Comparison of ENCODE assay signal across 26 cellular contexts in the genomic region with DNA sequence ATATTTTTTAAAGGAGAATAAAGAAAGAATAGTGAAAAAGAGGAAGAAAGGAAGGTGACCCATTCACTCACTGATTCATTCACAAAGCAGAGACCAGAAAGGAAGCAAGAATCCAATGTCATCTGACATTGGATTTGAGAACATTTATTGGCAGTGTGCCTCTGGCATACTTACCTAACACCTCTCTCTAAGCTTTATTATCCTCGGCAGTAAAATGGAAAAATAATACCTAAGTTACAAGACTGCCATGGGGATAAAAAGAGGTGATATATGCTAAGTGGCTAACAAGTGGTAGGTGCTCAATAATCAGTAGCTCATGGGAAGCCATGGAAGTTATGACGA. TPM values are rescaled to one million over a fixed set of nuclear protein-coding genes. Genes with fewer than 3 reads are reported as not detected.
DNase-seq lines count a peak whose midpoint lies in the region; ATAC-seq, FAIRE-seq and TF ChIP-seq lines count a peak whose summit lies in the region.
"Had no signal": no experiment of that assay in that cellular context is flagged by ENCODE, and none has a peak within 500 bp of the region (broad histone marks: within the 10 kb centered on the region; RNA-seq: fewer than 3 reads in every experiment).

No MANE protein-coding gene starts in this region.

- no peaks in the 10 kb centered on the region for H3K9me3 ChIP-seq in esophagus muscularis mucosa
- no peaks in the 10 kb centered on the region for H3K9me3 ChIP-seq in small intestine (ENCODE audit: control insufficient read depth, low read depth)

- no peak for TF ChIP-seq POLR2A in esophagus muscularis mucosa (IDR thresholded peaks at IDR 0.05; ENCODE audit: low read depth)

- ATAC-seq in left lobe of liver (peak; percentile 45), HG03135 (IDR thresholded peaks at IDR 0.05; ENCODE audit: unreplicated experiment) (no peak), HG02870 (IDR thresholded peaks at IDR 0.05; ENCODE audit: unreplicated experiment) (no peak)
- ATAC-seq: stimulated activated naive B cell treated with anti-CD40 and anti-IgM and Interleukin-4, amounts not matched to agents 10 μg/mL and 1 μg/mL and 100 μg/mL, for 72 hours had no signal

- FAIRE-seq in small intestine (lab: Jason Lieb, UNC), result no peak
- FAIRE-seq: GM18507, urothelium cell line had no signal

- no peak for TF ChIP-seq EP300 in esophagus muscularis mucosa (IDR thresholded peaks at IDR 0.05)

- intact Hi-C loops in esophagus muscularis mucosa (cut with DNase I), result no loop called here

- H3K4me3 ChIP-seq in esophagus muscularis mucosa (no peak overlapping the region), small intestine (ENCODE audit: low read depth in 1 of 2, low read length in 2 of 2) (no peak overlapping the region)

- H3K27me3 ChIP-seq in esophagus muscularis mucosa (no peaks in the 10 kb centered on the region), small intestine (ENCODE audit: control insufficient read depth in 2 of 2, insufficient read depth in 2 of 2, low read length in 2 of 2) (no peaks in the 10 kb centered on the region)

- H3K4me1 ChIP-seq in esophagus muscularis mucosa, result peaks cover 29 to 55% (median 52%) of the 10 kb centered on the region in 4 donors
- no peaks in the 10 kb centered on the region for H3K4me1 ChIP-seq in small intestine (ENCODE audit: control insufficient read depth in 2 of 2, insufficient read depth in 1 of 2, low read depth in 1 of 2, low read length in 1 of 2)

- H3K27ac ChIP-seq in esophagus muscularis mucosa (replicated peaks in 1 of 4) (peak overlapping the region; percentile 14 to 66 (median 52)), small intestine (ENCODE audit: low read depth in 1 of 2, low read length in 1 of 2) (no peak overlapping the region)
- H3K27ac ChIP-seq: 22Rv1 had no signal

- DNase-seq in NCI-H1105 treated with DMSO at 0.1 percent for 48 hours (lab: John Stamatoyannopoulos, UW) (peak; percentile 5), NCI-H1105 (lab: John Stamatoyannopoulos, UW) (no peak), esophagus muscularis mucosa (ENCODE audit: extremely low spot score) (no peak), left lobe of liver (ENCODE audit: low spot score) (no peak), small intestine (peak; percentile 25), SKM-1 (lab: John Stamatoyannopoulos, UW; ENCODE audit: unreplicated experiment) (no peak)
- DNase-seq: activated CD4-positive, alpha-beta T cell treated with anti-CD3 and anti-CD28 coated beads, Interleukin-2, amount 10 ng/mL, durations not matched to agents 7 days and 5 days; activated CD8-positive, alpha-beta memory T cell treated with anti-CD3 and anti-CD28 coated beads, Interleukin-2, amount 50 U/mL, for 48 hours; activated gamma-delta T cell; AML-193; central memory CD4-positive, alpha-beta T cell; effector CD8-positive, alpha-beta T cell; immature natural killer cell; KBM-7; MV-4-11; NCI-H2081 treated with DMSO at 0.1 percent for 48 hours; NCI-H526; SHP77; stimulated activated naive B cell treated with anti-CD40 and anti-IgM and Interleukin-4, amounts not matched to agents 10 μg/mL and 1 μg/mL and 100 μg/mL, for 72 hours had no signal

- H3K36me3 ChIP-seq in esophagus muscularis mucosa (no peaks in the 10 kb centered on the region), small intestine (ENCODE audit: control insufficient read depth in 2 of 2, insufficient read depth in 2 of 2, low read length in 2 of 2) (no peaks in the 10 kb centered on the region)

- WGBS in esophagus muscularis mucosa, result 55% methylated on average over 2 of the region's 2 CpGs
- 42 to 67% (median 43%) methylated on average over 2 of the region's 2 CpGs for WGBS in small intestine, 3 donors

- TF ChIP-seq CTCF in esophagus muscularis mucosa (IDR thresholded peaks at IDR 0.05), result no peak

RNA-seq across cellular contexts. Expression of a gene that starts 41.6 kb away (rescaled TPM):
- total RNA-seq in esophagus muscularis mucosa (10 to 100 TPM; 13.8 to 22.8 (median 17.1) TPM), left lobe of liver (29.6 TPM)
- polyA plus RNA-seq in small intestine, result 1 to 10 TPM; 2.6 to 8.1 (median 5.4) TPM
- total RNA-seq: activated CD4-positive, alpha-beta T cell treated with anti-CD3 and anti-CD28 coated beads, Interleukin-2, amount 10 ng/mL, durations not matched to agents 7 days and 5 days; pulmonary artery endothelial cell; T-helper 1 cell treated with Interleukin-12 subunit alpha and Interleukin-12 subunit beta and Interleukin-4 antibody, amounts not matched to agents 30 ng/mL and 1 ng/mL, for 36 hours had no signal
- polyA plus RNA-seq: immature natural killer cell had no signal

Comparison
In these comparisons a context has a peak if more than half of its experiments do, and no peak if none do; other contexts are left out.
1. DNase-seq: peak in NCI-H1105 treated with DMSO at 0.1 percent for 48 hours (single experiment) and small intestine (single experiment); none in NCI-H1105 (single experiment), esophagus muscularis mucosa (single experiment), left lobe of liver (single experiment) and SKM-1 (single experiment).
2. H3K27ac ChIP-seq: peak in esophagus muscularis mucosa (4 of 4); none in small intestine (0 of 2).